Comparison of ENCODE assay signal across 24 cellular contexts in genomic region chr4:79476196-79476595, GRCh38.
"Had no signal": no experiment of that assay in that cellular context is flagged by ENCODE, and none has a peak within 500 bp of the region (broad histone marks: within the 10 kb centered on the region; RNA-seq: fewer than 3 reads in every experiment).

No MANE protein-coding gene starts in this region.

- H3K27ac ChIP-seq: esophagus squamous epithelium, lower lobe of right lung, pancreas, right atrium auricular region, spleen, transverse colon, upper lobe of right lung, uterus had no signal

- H3K4me1 ChIP-seq: esophagus squamous epithelium, pancreas, right atrium auricular region, spleen, transverse colon, upper lobe of right lung, uterus had no signal

- H3K27me3 ChIP-seq: esophagus squamous epithelium, pancreas, right atrium auricular region, spleen, transverse colon, upper lobe of right lung, uterus had no signal

- H3K36me3 ChIP-seq: esophagus squamous epithelium, lower lobe of right lung, pancreas, right atrium auricular region, spleen, transverse colon, upper lobe of right lung, uterus had no signal

- H3K4me3 ChIP-seq: esophagus squamous epithelium, lower lobe of right lung, pancreas, right atrium auricular region, skin epidermis, spleen, transverse colon, upper lobe of right lung, uterus had no signal

- ATAC-seq: effector memory CD8-positive, alpha-beta T cell; left colon; left ventricle myocardium superior; lower lobe of right lung; natural killer cell; pancreas; stimulated activated memory B cell treated with anti-CD40 and anti-IgM and Interleukin-4, amounts not matched to agents 10 μg/mL and 1 μg/mL and 100 μg/mL, for 72 hours; stimulated activated naive CD8-positive, alpha-beta T cell treated with anti-CD3 and anti-CD28 coated beads, Interleukin-15, Interleukin-2, amounts not matched to agents 100 U/mL and 50 U/mL, for 24 hours; upper lobe of right lung had no signal

- H3K9me3 ChIP-seq: esophagus squamous epithelium, lower lobe of right lung, pancreas, right atrium auricular region, transverse colon, upper lobe of right lung, uterus had no signal

- DNase-seq: cerebellar nuclear complex; cortex of kidney; effector memory CD8-positive, alpha-beta T cell; erythroblast; esophagus squamous epithelium; foreskin melanocyte; hypothalamus; immature natural killer cell; islet precursor cell; kidney glomerular epithelial cell; left colon; left ventricle myocardium superior; lower lobe of right lung; natural killer cell; pancreas; spleen; stimulated activated CD4-positive, alpha-beta T cell treated with anti-CD3 and anti-CD28 coated beads, Interleukin-4, amount 100 ng/mL, for 4 hours; stimulated activated naive CD8-positive, alpha-beta T cell treated with anti-CD3 and anti-CD28 coated beads, Interleukin-15, Interleukin-2, amounts not matched to agents 100 U/mL and 50 U/mL, for 24 hours; transverse colon; upper lobe of right lung; uterus had no signal
